In genomic region chr9:34178698-34179527, GRCh38 we compare ENCODE assay signal across 8 cellular contexts. TPM values are rescaled to one million over a fixed set of nuclear protein-coding genes. Genes with fewer than 3 reads are reported as not detected.
DNase-seq lines count a peak whose midpoint lies in the region; ATAC-seq, FAIRE-seq and TF ChIP-seq lines count a peak whose summit lies in the region.

TSS of gene UBAP1 (plus strand) at chr9:34179043. CDS start at chr9:34220915, 41,872 bp downstream.

- H3K9ac ChIP-seq in kidney (ENCODE audit: low read length in 2 of 2): peak within 1 kb of the TSS; percentile 92 to 93

- TF ChIP-seq CTCF in AG10803 (conservative IDR thresholded peaks at IDR 0.05; ENCODE audit: low read length) (peak; percentile 25), kidney (IDR thresholded peaks at IDR 0.05; ENCODE audit: borderline replicate concordance, extremely low read depth, insufficient read depth) (no peak)

- H3K36me3 ChIP-seq in kidney (ENCODE audit: control insufficient read depth in 1 of 2, insufficient read depth in 2 of 2, low read length in 2 of 2): no peaks in the 10 kb centered on the region

- ATAC-seq in GM19043 (IDR thresholded peaks at IDR 0.05; ENCODE audit: low read depth, unreplicated experiment) (peak; percentile 99), HG03378 (IDR thresholded peaks at IDR 0.05; ENCODE audit: unreplicated experiment) (peak; percentile 95)

- peak; percentile 80 for FAIRE-seq in kidney (lab: Jason Lieb, UNC)

- H3K27ac ChIP-seq in kidney (ENCODE audit: low read depth in 2 of 2, low read length in 2 of 2): peak within 1 kb of the TSS; percentile 94 to 95

- no peaks in the 10 kb centered on the region for H3K4me1 ChIP-seq in kidney (ENCODE audit: control insufficient read depth in 1 of 2, insufficient read depth in 1 of 2, low read depth in 1 of 2, low read length in 2 of 2)

- intact Hi-C loops in kidney (cut with DNase I): no loop called here

- peak; percentile 96 for DNase-seq in AG10803 (ENCODE audit: low read depth)
- DNase-seq in NCI-H460 (ENCODE audit: extremely low read depth, low read depth): peak; percentile 97
- DNase-seq in activated CD4-positive, alpha-beta T cell treated with anti-CD3 and anti-CD28 coated beads for 1 hour: peak; percentile 91
- peak; percentile 98 for DNase-seq in cerebellum (ENCODE audit: low spot score)
- peak; percentile 99 for DNase-seq in kidney
- peak; percentile 97 for DNase-seq in stimulated activated CD4-positive, alpha-beta T cell treated with anti-CD3 and anti-CD28 coated beads, Interleukin-15, amount 100 ng/mL, for 24 hours

- H3K4me3 ChIP-seq in AG10803 (ENCODE audit: low read length) (peak within 1 kb of the TSS; percentile 97), kidney (ENCODE audit: low read length in 2 of 2) (peak within 1 kb of the TSS; percentile 90 to 97)

- H3K9me3 ChIP-seq in kidney (ENCODE audit: control insufficient read depth in 1 of 2, low read length in 2 of 2): no peaks in the 10 kb centered on the region

RNA-seq across cellular contexts. Expression of gene UBAP1, which starts in this region (rescaled TPM):
- total RNA-seq in NCI-H460 (2014; rRNA removed; shearing (Covaris generic)): 18.3 and 20.7 TPM in 2 replicates
- 9.1 and 15.0 TPM in 2 replicates for polyA plus RNA-seq in NCI-H460 (2014; cell fraction: nucleus; rRNA removed)
- 19.6 TPM for total RNA-seq in cerebellum
- total RNA-seq in kidney: 53.8 TPM
- polyA plus RNA-seq in kidney (ENCODE audit: insufficient read depth, low read depth, low replicate concordance): 39.4 TPM

Comparison
In these comparisons a context has a peak if more than half of its experiments do, and no peak if none do; other contexts are left out.
1. Peak in every context shown above with its lines: DNase-seq, ATAC-seq, H3K4me3 ChIP-seq and H3K27ac ChIP-seq.